Comparison of ENCODE assay signal across 34 cellular contexts in the genomic region with DNA sequence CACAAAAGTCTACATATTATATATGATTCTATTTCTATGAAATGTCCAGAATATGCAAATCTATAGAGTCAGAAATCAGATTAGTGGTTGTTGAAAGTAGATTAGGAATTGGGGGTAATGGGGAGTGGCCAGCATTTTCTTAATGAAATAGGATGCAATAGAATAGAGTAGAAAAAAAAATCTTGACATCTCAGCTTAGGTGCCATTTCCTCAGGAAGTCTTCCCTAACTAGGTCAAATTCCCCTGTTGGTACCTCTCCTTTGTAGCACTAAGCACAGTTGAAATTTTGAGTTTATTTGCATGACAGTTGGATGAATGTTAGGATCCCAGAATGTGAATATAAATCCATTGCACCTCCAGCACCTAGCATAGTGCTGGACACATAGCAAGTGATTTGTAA.
"Had no signal": no experiment of that assay in that cellular context is flagged by ENCODE, and none has a peak within 500 bp of the region (broad histone marks: within the 10 kb centered on the region; RNA-seq: fewer than 3 reads in every experiment).

No MANE protein-coding gene starts in this region.

- ATAC-seq: activated CD8-positive, alpha-beta T cell treated with anti-CD3 and anti-CD28 coated beads, Interleukin-2, amount 10 ng/mL, durations not matched to agents 7 days and 5 days; activated naive CD8-positive, alpha-beta T cell treated with anti-CD3 and anti-CD28 coated beads, Interleukin-2, amount 50 U/mL, for 24 hours; PC-3 had no signal

- H3K36me3 Mint-ChIP-seq: activated naive CD8-positive, alpha-beta T cell had no signal

- H3K4me1 ChIP-seq: Peyer's patch, SJSA1 had no signal

- H3K4me3 Mint-ChIP-seq: activated CD4-positive, alpha-beta T cell treated with anti-CD3 and anti-CD28 coated beads, Interleukin-2, amount 10 ng/mL, durations not matched to agents 7 days and 5 days; activated CD8-positive, alpha-beta T cell treated with anti-CD3 and anti-CD28 coated beads, Interleukin-2, amount 10 ng/mL, durations not matched to agents 7 days and 5 days; activated naive CD4-positive, alpha-beta T cell treated with anti-CD3 and anti-CD28 coated beads for 36 hours; activated naive CD8-positive, alpha-beta T cell; activated naive CD8-positive, alpha-beta T cell treated with anti-CD3 and anti-CD28 coated beads, Interleukin-2, amount 50 U/mL, for 24 hours; activated T-cell treated with anti-CD3 and anti-CD28 coated beads, Interleukin-2, amount 50 U/mL, for 24 hours; central memory CD8-positive, alpha-beta T cell; T-helper 1 cell treated with Interleukin-12 subunit alpha and Interleukin-12 subunit beta and Interleukin-4 antibody, amounts not matched to agents 30 μg/mL and 1 μg/mL, for 36 hours; T-helper 2 cell treated with Interferon-gamma antibody and Interleukin-4, amounts not matched to agents 5 μg/mL and 100 μg/mL, for 36 hours had no signal

- H3K4me2 ChIP-seq: SK-N-SH had no signal

- H3K9me3 ChIP-seq: Peyer's patch, SJSA1, SK-N-SH had no signal

- H3K27ac ChIP-seq: brain microvascular endothelial cell, Peyer's patch, SJSA1 had no signal

- FAIRE-seq: TTC549 had no signal

- H3K27ac Mint-ChIP-seq: activated CD4-positive, alpha-beta T cell treated with anti-CD3 and anti-CD28 coated beads, Interleukin-2, amount 10 ng/mL, durations not matched to agents 7 days and 5 days; activated CD8-positive, alpha-beta T cell treated with anti-CD3 and anti-CD28 coated beads, Interleukin-2, amount 10 ng/mL, durations not matched to agents 7 days and 5 days; activated naive CD4-positive, alpha-beta T cell treated with anti-CD3 and anti-CD28 coated beads for 36 hours; activated naive CD8-positive, alpha-beta T cell; activated naive CD8-positive, alpha-beta T cell treated with anti-CD3 and anti-CD28 coated beads, Interleukin-2, amount 50 U/mL, for 24 hours; activated T-cell treated with anti-CD3 and anti-CD28 coated beads, Interleukin-2, amount 50 U/mL, for 24 hours; activated T-helper 2 cell treated with anti-CD3 and anti-CD28 coated beads, Interferon-gamma antibody, Interleukin-2, Interleukin-4, amounts not matched to agents 10 μg/mL and 5 μg/mL and 100 μg/mL, durations not matched to agents 14 hours and 24 hours and 36 hours; T-helper 1 cell treated with Interleukin-12 subunit alpha and Interleukin-12 subunit beta and Interleukin-4 antibody, amounts not matched to agents 30 μg/mL and 1 μg/mL, for 36 hours; T-helper 2 cell treated with Interferon-gamma antibody and Interleukin-4, amounts not matched to agents 5 μg/mL and 100 μg/mL, for 36 hours had no signal

- H3K9ac ChIP-seq: SK-N-SH had no signal

- H3K27me3 ChIP-seq: brain microvascular endothelial cell, Peyer's patch, SJSA1 had no signal

- DNase-seq: activated CD4-positive, alpha-beta T cell treated with anti-CD3 and anti-CD28 coated beads, Interleukin-2, amount 10 ng/mL, durations not matched to agents 7 days and 5 days; activated CD4-positive, alpha-beta T cell treated with anti-CD3 and anti-CD28 coated beads, Interleukin-2, amount 50 U/mL, for 48 hours; activated CD8-positive, alpha-beta T cell treated with anti-CD3 and anti-CD28 coated beads, Interleukin-2, amount 10 ng/mL, durations not matched to agents 7 days and 5 days; activated gamma-delta T cell; activated naive CD4-positive, alpha-beta T cell treated with anti-CD3 and anti-CD28 coated beads for 36 hours; activated naive CD8-positive, alpha-beta T cell treated with anti-CD3 and anti-CD28 coated beads, Interleukin-2, amount 50 U/mL, for 24 hours; activated T-cell treated with anti-CD3 and anti-CD28 coated beads, Interleukin-2, amount 50 U/mL, for 24 hours; anterior cingulate cortex; brain microvascular endothelial cell; Kasumi-1; MM.1S; NCI-H1092 treated with DMSO at 0.1 percent for 48 hours; NCI-H1417; NCI-H146; NCI-H187; NCI-H2029 treated with DMSO at 0.1 percent for 48 hours; NCI-H2107; NCI-H2171; NCI-H510A; NCI-H526; NCI-H748 treated with DMSO at 0.1 percent for 48 hours; NK-92 treated with Interleukin-12 subunit alpha and Interleukin-12 subunit beta, amount 100 ng/mL, for 24 hours; PC-3; Peyer's patch; RPMI8226; SHP77 treated with DMSO at 0.1 percent for 48 hours; SK-N-SH had no signal

- H3K27me3 Mint-ChIP-seq: activated CD4-positive, alpha-beta T cell treated with anti-CD3 and anti-CD28 coated beads, Interleukin-2, amount 10 ng/mL, durations not matched to agents 7 days and 5 days; activated naive CD8-positive, alpha-beta T cell; activated naive CD8-positive, alpha-beta T cell treated with anti-CD3 and anti-CD28 coated beads, Interleukin-2, amount 50 U/mL, for 24 hours; central memory CD8-positive, alpha-beta T cell had no signal

- H3K36me3 ChIP-seq: brain microvascular endothelial cell, Peyer's patch, SJSA1 had no signal

- H3K4me3 ChIP-seq: Peyer's patch, SJSA1 had no signal

- H3K9me3 Mint-ChIP-seq: activated naive CD4-positive, alpha-beta T cell treated with anti-CD3 and anti-CD28 coated beads for 36 hours; activated naive CD8-positive, alpha-beta T cell treated with anti-CD3 and anti-CD28 coated beads, Interleukin-2, amount 50 U/mL, for 24 hours; activated T-cell treated with anti-CD3 and anti-CD28 coated beads, Interleukin-2, amount 50 U/mL, for 24 hours; activated T-helper 2 cell treated with anti-CD3 and anti-CD28 coated beads, Interferon-gamma antibody, Interleukin-2, Interleukin-4, amounts not matched to agents 10 μg/mL and 5 μg/mL and 100 μg/mL, durations not matched to agents 14 hours and 24 hours and 36 hours; central memory CD8-positive, alpha-beta T cell; T-helper 2 cell treated with Interferon-gamma antibody and Interleukin-4, amounts not matched to agents 5 μg/mL and 100 μg/mL, for 36 hours had no signal
